11 cellular contexts compared by ENCODE assay signal in the genomic region with DNA sequence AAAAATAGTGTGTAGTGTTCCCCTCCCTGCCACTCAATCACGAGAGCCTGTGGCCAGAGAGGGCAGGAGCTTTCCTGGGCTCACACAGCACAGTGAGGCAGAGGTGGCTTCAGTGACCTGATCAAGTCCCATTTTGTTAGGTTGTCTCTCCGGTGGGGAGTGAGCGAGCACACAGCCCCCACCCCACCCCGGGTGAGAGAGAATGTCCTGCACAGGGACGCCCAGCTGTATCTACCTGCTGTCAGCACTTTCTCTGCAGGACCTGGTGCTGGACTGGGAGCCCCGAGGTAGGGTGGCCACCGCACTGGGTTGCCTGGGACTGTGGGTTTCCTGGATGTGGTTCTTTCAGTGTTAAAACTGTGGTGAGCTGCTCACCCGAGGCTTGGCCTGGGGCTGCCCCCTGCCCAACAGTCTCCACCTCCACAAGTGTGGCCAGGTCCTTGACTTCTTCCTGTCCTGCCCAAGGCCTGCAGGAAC. TPM values are rescaled to one million over a fixed set of nuclear protein-coding genes. Genes with fewer than 3 reads are reported as not detected.
DNase-seq lines count a peak whose midpoint lies in the region; ATAC-seq, FAIRE-seq and TF ChIP-seq lines count a peak whose summit lies in the region.
"Had no signal": no experiment of that assay in that cellular context is flagged by ENCODE, and none has a peak within 500 bp of the region (broad histone marks: within the 10 kb centered on the region; RNA-seq: fewer than 3 reads in every experiment).

No MANE protein-coding gene starts in this region.

- no peak overlapping the region for H2AK5ac ChIP-seq in H1 (ENCODE audit: low read depth, low read length)

- peak; percentile 3 for ATAC-seq in Right ventricle myocardium superior (ENCODE audit: poor library complexity)
- ATAC-seq in Right ventricle myocardium inferior, result no peak
- no peak for ATAC-seq in HG02973 (IDR thresholded peaks at IDR 0.05; ENCODE audit: unreplicated experiment)
- no peak for ATAC-seq in HG03196 (IDR thresholded peaks at IDR 0.05; ENCODE audit: unreplicated experiment)

- H2BK120ac ChIP-seq in H1 (replicated peaks; ENCODE audit: low read depth, low read length), result no peak overlapping the region

- peaks cover 4% of the 10 kb centered on the region for H3K27me3 Mint-ChIP-seq in neural progenitor cell (ENCODE audit: insufficient read depth, low read depth)

- no peak overlapping the region for H3K4me3 Mint-ChIP-seq in neural progenitor cell

- no peak overlapping the region for H4K91ac ChIP-seq in H1 (replicated peaks; ENCODE audit: insufficient read length, low read length)

- CTCF ChIA-PET in H1 (lab: Charles Lee; ENCODE audit: partially characterized antibody), result interaction anchor here (0.6 to 4.5 kb wide), 7 partner anchors 9 to 179 kb away, joined by 3 to 63 read pairs (median 4); a partner anchor contains a TSS

- H3K79me1 ChIP-seq in H1 (ENCODE audit: low read depth, low read length), result no peaks in the 10 kb centered on the region; the same call in none of the 2 replicates

- H3K18ac ChIP-seq in H1 (ENCODE audit: extremely low read depth, low read length), result no peak overlapping the region

- TF ChIP-seq EP300 in H1 (IDR thresholded peaks at IDR 0.05; ENCODE audit: borderline replicate concordance in 1 of 2, low read depth in 2 of 2, low read length in 2 of 2), result no peak

- H3K9me3 ChIP-seq in H1 (ENCODE audit: insufficient read depth in 2 of 2, low read depth in 1 of 2, low read length in 1 of 2), result no peaks in the 10 kb centered on the region
- no peaks in the 10 kb centered on the region for H3K9me3 ChIP-seq in neural progenitor cell (ENCODE audit: low read depth)
- H3K9me3 ChIP-seq: mucosa of descending colon had no signal

- H3K4me2 ChIP-seq in H1 (ENCODE audit: insufficient read depth in 1 of 2, low read depth in 2 of 2, low read length in 2 of 2) (no peak overlapping the region), neural progenitor cell (no peak overlapping the region)

- H3K36me3 Mint-ChIP-seq in neural progenitor cell, result no peaks in the 10 kb centered on the region

- WGBS in H1 (ENCODE audit: extremely low coverage in 1 of 2, insufficient coverage in 1 of 2, insufficient read length in 1 of 2, insufficient replicate concordance in 2 of 2, low coverage in 1 of 2, low lambda C conversion rate in 2 of 2, missing lambda C conversion rate in 1 of 2), 2 experiments, result 96% methylated on average over 8 of the region's 8 CpGs; no CpG with 5 or more reads in 1 of the 2 experiments

- no peak overlapping the region for H3K4me3 ChIP-seq in H1 (ENCODE audit: extremely low read depth in 1 of 4, insufficient read depth in 2 of 4, low read depth in 3 of 4, low read length in 4 of 4)
- no peak overlapping the region for H3K4me3 ChIP-seq in neural progenitor cell
- H3K4me3 ChIP-seq: mucosa of descending colon had no signal

- H2BK12ac ChIP-seq in H1 (ENCODE audit: low read depth, low read length), result no peak overlapping the region

- DNase-seq in Right ventricle myocardium superior, result no peak
- DNase-seq in Right ventricle myocardium inferior (ENCODE audit: missing footprints), result no peak
- DNase-seq in H1 (ENCODE audit: low read depth in 1 of 2, low spot score in 2 of 2), result no peak
- no peak for DNase-seq in neural progenitor cell (ENCODE audit: low spot score)
- no peak for DNase-seq in NCI-H1105 (lab: John Stamatoyannopoulos, UW)
- DNase-seq in stimulated activated CD4-positive, alpha-beta T cell treated with anti-CD3 and anti-CD28 coated beads, Interleukin-2, amount 100 ng/mL, for 24 hours, result no peak
- DNase-seq: activated gamma-delta T cell, NCI-H2171 treated with DMSO at 0.1 percent for 48 hours had no signal

- H2BK15ac ChIP-seq in H1 (ENCODE audit: low read length), result no peak overlapping the region

- peaks cover 29% of the 10 kb centered on the region for H3K4me1 Mint-ChIP-seq in neural progenitor cell

- H3K23me2 ChIP-seq in H1 (ENCODE audit: low read depth, low read length), result no peaks in the 10 kb centered on the region

- intact Hi-C loops in Right ventricle myocardium superior (cut with DNase I), result no loop called here
- intact Hi-C loops in Right ventricle myocardium inferior (cut with DNase I), result no loop called here

- H4K8ac ChIP-seq in H1 (ENCODE audit: extremely low read depth, insufficient read depth, low read length), result peak overlapping the region; percentile 86

- TF ChIP-seq POLR2A in H1 (IDR thresholded peaks at IDR 0.05; ENCODE audit: control extremely low read depth in 1 of 2, low read depth in 2 of 2, low read length in 2 of 2), result no peak

- H3K36me3 ChIP-seq in H1 (ENCODE audit: control insufficient read depth in 2 of 4, insufficient read depth in 4 of 4, low read length in 3 of 4) (no peaks in the 10 kb centered on the region), neural progenitor cell (no peaks in the 10 kb centered on the region)

- H4K20me1 ChIP-seq in H1 (replicated peaks in 1 of 2; ENCODE audit: control insufficient read depth in 1 of 2, insufficient read depth in 2 of 2, low read length in 2 of 2) (peaks cover 0 to 2% of the 10 kb centered on the region in 2 experiments), neural progenitor cell (ENCODE audit: low read depth) (peaks cover under 1% of the 10 kb centered on the region)

- H3K9me3 Mint-ChIP-seq in neural progenitor cell, result peaks cover 1% of the 10 kb centered on the region

- H3K23ac ChIP-seq in H1 (ENCODE audit: insufficient read length), result no peak overlapping the region

- no peak overlapping the region for H4K5ac ChIP-seq in H1 (ENCODE audit: insufficient read length, low read depth, low read length)

- no peaks in the 10 kb centered on the region for H3F3A ChIP-seq in neural progenitor cell (ENCODE audit: low read depth)

- no peak overlapping the region for H3K4ac ChIP-seq in H1 (replicated peaks; ENCODE audit: insufficient read length, low read depth, low read length)

- H3K27me3 ChIP-seq in H1 (replicated peaks in 1 of 4; ENCODE audit: control insufficient read depth in 3 of 4, extremely low read depth in 1 of 4, insufficient read depth in 3 of 4, low read length in 3 of 4) (no peaks in the 10 kb centered on the region), neural progenitor cell (no peaks in the 10 kb centered on the region)

- no peak overlapping the region for H2BK20ac ChIP-seq in H1 (ENCODE audit: low read length)

- H3K27ac ChIP-seq in H1 (ENCODE audit: low read depth, low read length) (no peak overlapping the region), neural progenitor cell (no peak overlapping the region)

- no peak overlapping the region for H3K56ac ChIP-seq in H1 (replicated peaks; ENCODE audit: insufficient read length, low read depth, low read length)

- TF ChIP-seq RAD21 in H1 (IDR thresholded peaks at IDR 0.05 in 1 of 2, conservative IDR thresholded peaks at IDR 0.05 in 1 of 2; ENCODE audit: low read depth in 2 of 2, low read length in 2 of 2), result no peak

- H2AFZ ChIP-seq in H1 (ENCODE audit: low read length) (no peak overlapping the region), neural progenitor cell (replicated peaks) (no peak overlapping the region)

- no peak overlapping the region for H3K9ac ChIP-seq in H1 (replicated peaks in 1 of 4; ENCODE audit: extremely low read depth in 1 of 4, low read depth in 3 of 4, low read length in 3 of 4)
- H3K9ac ChIP-seq in neural progenitor cell, result no peak overlapping the region

- peak overlapping the region; percentile 64 for H3K27ac Mint-ChIP-seq in neural progenitor cell

- H2BK5ac ChIP-seq in H1 (ENCODE audit: low read depth, low read length), result 0 out of 2 replicates have a peak overlapping the region, but pooled peaks have one; percentile 21

- H3K79me2 ChIP-seq in H1 (ENCODE audit: control insufficient read depth in 1 of 2, insufficient read depth in 2 of 2, low read length in 2 of 2) (no peaks in the 10 kb centered on the region), neural progenitor cell (ENCODE audit: low read depth) (no peaks in the 10 kb centered on the region)

- FAIRE-seq in H1 (lab: Jason Lieb, UNC), result no peak

- H3K14ac ChIP-seq in H1 (ENCODE audit: insufficient read length), result no peak overlapping the region

- TF ChIP-seq CTCF in H1 (IDR thresholded peaks at IDR 0.05; ENCODE audit: control extremely low read depth in 1 of 3, insufficient read depth in 1 of 3, low read depth in 1 of 3, low read length in 3 of 3) (no peak), neural progenitor cell (IDR thresholded peaks at IDR 0.05) (no peak)

- POLR2A ChIA-PET in H1 (lab: Charles Lee; ENCODE audit: partially characterized antibody), result interaction anchor here (0.7 to 1.6 kb wide), 2 partner anchors 10 to 11 kb away, joined by 3 to 7 read pairs; no protein-coding TSS in a partner anchor

- H3K4me1 ChIP-seq in H1 (replicated peaks in 1 of 4; ENCODE audit: control insufficient read depth in 3 of 4, insufficient read depth in 4 of 4, low read length in 3 of 4) (peaks cover 0 to 4% (median under 1%) of the 10 kb centered on the region in 4 experiments; a peak in 3 of 7 replicates), neural progenitor cell (peaks cover under 1% of the 10 kb centered on the region)

RNA-seq across cellular contexts. Expression of a gene that starts 6.1 kb away (rescaled TPM):
- 2.6 TPM for total RNA-seq in Right ventricle myocardium superior
- total RNA-seq in Right ventricle myocardium inferior, result 3.7 TPM
- 22.4 and 22.6 TPM in 2 replicates for total RNA-seq in H1 (2021; fragmentation: NEBNext Ultra II Directional; extraction: Animal tissue kit (Norgen Biotek cat#: 25700))
- polyA plus RNA-seq in H1 (2011; rRNA removed), result 21.5 and 26.9 TPM in 2 replicates
- 15.4 TPM for polyA plus RNA-seq in H1 (2011; cell fraction: cytosol; rRNA removed)
- 32.7 TPM for polyA plus RNA-seq in H1 (2011; cell fraction: nucleus; rRNA removed)
- polyA plus RNA-seq in H1 (2012, experiment 1 of 2), result 10.3 to 18.4 TPM (median 16.8 TPM) in 4 replicates
- polyA plus RNA-seq in H1 (2012, experiment 2 of 2), result 14.6 TPM
- 16.3 TPM for polyA plus RNA-seq in H1 (2013, experiment 1 of 2)
- polyA plus RNA-seq in H1 (2013, experiment 2 of 2), result 16.6 TPM
- polyA minus RNA-seq in H1 (2011; rRNA and poly(A)+ RNA removed), result 15.2 and 16.7 TPM in 2 replicates
- 10.2 TPM for polyA minus RNA-seq in H1 (2011; cell fraction: cytosol; rRNA and poly(A)+ RNA removed)
- 11.1 TPM for polyA minus RNA-seq in H1 (2011; cell fraction: nucleus; rRNA and poly(A)+ RNA removed)
- 7.4 and 9.6 TPM in 2 replicates for total RNA-seq in neural progenitor cell (ENCODE audit: low replicate concordance)

RNA-seq across cellular contexts. Expression of a gene that starts 29.8 kb away (rescaled TPM):
- total RNA-seq in Right ventricle myocardium superior, result not detected
- not detected for total RNA-seq in Right ventricle myocardium inferior
- 0.75 TPM in 1 of 2 replicates, not detected in the other for total RNA-seq in H1 (2021; fragmentation: NEBNext Ultra II Directional; extraction: Animal tissue kit (Norgen Biotek cat#: 25700))
- not detected in 2 replicates for polyA plus RNA-seq in H1 (2011; rRNA removed)
- polyA plus RNA-seq in H1 (2011; cell fraction: cytosol; rRNA removed), result not detected
- polyA plus RNA-seq in H1 (2011; cell fraction: nucleus; rRNA removed), result 1.3 TPM
- not detected in 4 replicates for polyA plus RNA-seq in H1 (2012, experiment 1 of 2)
- polyA plus RNA-seq in H1 (2012, experiment 2 of 2), result not detected
- not detected for polyA plus RNA-seq in H1 (2013, experiment 1 of 2)
- not detected for polyA plus RNA-seq in H1 (2013, experiment 2 of 2)
- 1.0 TPM in 1 of 2 replicates, not detected in the other for polyA minus RNA-seq in H1 (2011; rRNA and poly(A)+ RNA removed)
- not detected for polyA minus RNA-seq in H1 (2011; cell fraction: cytosol; rRNA and poly(A)+ RNA removed)
- polyA minus RNA-seq in H1 (2011; cell fraction: nucleus; rRNA and poly(A)+ RNA removed), result 2.4 TPM
- not detected in 2 replicates for total RNA-seq in neural progenitor cell (ENCODE audit: low replicate concordance)

RNA-seq across cellular contexts. Expression of a gene that starts 38.7 kb away (rescaled TPM):
- total RNA-seq in Right ventricle myocardium superior (not detected), Right ventricle myocardium inferior (not detected), neural progenitor cell (ENCODE audit: low replicate concordance) (not detected in 2 replicates)
- total RNA-seq in H1 (2021; fragmentation: NEBNext Ultra II Directional; extraction: Animal tissue kit (Norgen Biotek cat#: 25700)), result not detected in 2 replicates
- 0.02 TPM in 1 of 2 replicates, not detected in the other for polyA plus RNA-seq in H1 (2011; rRNA removed)
- polyA plus RNA-seq in H1 (2011; cell fraction: cytosol; rRNA removed), result not detected
- not detected for polyA plus RNA-seq in H1 (2011; cell fraction: nucleus; rRNA removed)
- polyA plus RNA-seq in H1 (2012, experiment 1 of 2), result not detected in 4 replicates
- polyA plus RNA-seq in H1 (2012, experiment 2 of 2), result not detected
- not detected for polyA plus RNA-seq in H1 (2013, experiment 1 of 2)
- polyA plus RNA-seq in H1 (2013, experiment 2 of 2), result not detected
- polyA minus RNA-seq in H1 (2011; rRNA and poly(A)+ RNA removed), result 0.06 TPM in 1 of 2 replicates, not detected in the other
- polyA minus RNA-seq in H1 (2011; cell fraction: cytosol; rRNA and poly(A)+ RNA removed), result not detected
- not detected for polyA minus RNA-seq in H1 (2011; cell fraction: nucleus; rRNA and poly(A)+ RNA removed)

RNA-seq across cellular contexts. Expression of a gene that starts 55.2 kb away (rescaled TPM):
- 4.4 TPM for total RNA-seq in Right ventricle myocardium superior
- total RNA-seq in Right ventricle myocardium inferior, result 7.0 TPM
- 1.9 and 2.4 TPM in 2 replicates for total RNA-seq in H1 (2021; fragmentation: NEBNext Ultra II Directional; extraction: Animal tissue kit (Norgen Biotek cat#: 25700))
- polyA plus RNA-seq in H1 (2011; rRNA removed), result 1.5 and 1.9 TPM in 2 replicates
- 1.5 TPM for polyA plus RNA-seq in H1 (2011; cell fraction: cytosol; rRNA removed)
- 10.0 TPM for polyA plus RNA-seq in H1 (2011; cell fraction: nucleus; rRNA removed)
- polyA plus RNA-seq in H1 (2012, experiment 1 of 2), result 1.7 to 2.5 TPM (median 2.0 TPM) in 4 replicates
- 1.2 TPM for polyA plus RNA-seq in H1 (2012, experiment 2 of 2)
- 1.5 TPM for polyA plus RNA-seq in H1 (2013, experiment 1 of 2)
- polyA plus RNA-seq in H1 (2013, experiment 2 of 2), result 1.3 TPM
- polyA minus RNA-seq in H1 (2011; rRNA and poly(A)+ RNA removed), result 1.0 TPM in 2 replicates
- 1.1 TPM for polyA minus RNA-seq in H1 (2011; cell fraction: cytosol; rRNA and poly(A)+ RNA removed)
- polyA minus RNA-seq in H1 (2011; cell fraction: nucleus; rRNA and poly(A)+ RNA removed), result 2.4 TPM
- total RNA-seq in neural progenitor cell (ENCODE audit: low replicate concordance), result 0.97 and 2.7 TPM in 2 replicates
